Comparison of ENCODE assay signal across 1 cellular context in genomic region chr5:56910123-56910951, GRCh38.
A peak's percentile ranks its signal among the peaks of the same experiment; 100 is the strongest.
TF ChIP-seq lines count a peak whose summit lies in the region.

No MANE protein-coding gene starts in this region.

TF ChIP-seq in K562, 482 proteins besides CTCF, POLR2A, EP300 and RAD21 (continued from another document and continues in another):
- TF ChIP-seq, protein P1, sequence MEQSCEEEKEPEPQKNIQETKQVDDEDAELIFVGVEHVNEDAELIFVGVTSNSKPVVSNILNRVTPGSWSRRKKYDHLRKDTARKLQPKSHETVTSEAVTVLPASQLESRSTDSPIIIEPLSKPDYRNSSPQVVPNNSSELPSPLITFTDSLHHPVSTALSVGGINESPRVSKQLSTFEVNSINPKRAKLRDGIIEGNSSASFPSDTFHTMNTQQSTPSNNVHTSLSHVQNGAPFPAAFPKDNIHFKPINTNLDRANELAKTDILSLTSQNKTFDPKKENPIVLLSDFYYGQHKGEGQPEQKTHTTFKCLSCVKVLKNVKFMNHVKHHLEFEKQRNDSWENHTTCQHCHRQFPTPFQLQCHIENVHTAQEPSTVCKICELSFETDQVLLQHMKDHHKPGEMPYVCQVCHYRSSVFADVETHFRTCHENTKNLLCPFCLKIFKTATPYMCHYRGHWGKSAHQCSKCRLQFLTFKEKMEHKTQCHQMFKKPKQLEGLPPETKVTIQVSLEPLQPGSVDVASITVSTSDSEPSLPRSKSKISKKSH (CRISPR knock-in tag; IDR thresholded peaks at IDR 0.05) = no peak
- no peak for TF ChIP-seq BHLHE40 (IDR thresholded peaks at IDR 0.05; ENCODE audit: low read length)
- no peak for TF ChIP-seq ZBTB7A (IDR thresholded peaks at IDR 0.05; ENCODE audit: borderline replicate concordance, control insufficient read depth, low read depth, low read length)
- 0 out of 3 replicates have a peak, but pooled peaks of 1 of the 2 experiments have one; percentile 43 for TF ChIP-seq CBX3 (IDR thresholded peaks at IDR 0.05; ENCODE audit: borderline replicate concordance in 1 of 2, low read length in 2 of 2)
- TF ChIP-seq, protein P2, sequence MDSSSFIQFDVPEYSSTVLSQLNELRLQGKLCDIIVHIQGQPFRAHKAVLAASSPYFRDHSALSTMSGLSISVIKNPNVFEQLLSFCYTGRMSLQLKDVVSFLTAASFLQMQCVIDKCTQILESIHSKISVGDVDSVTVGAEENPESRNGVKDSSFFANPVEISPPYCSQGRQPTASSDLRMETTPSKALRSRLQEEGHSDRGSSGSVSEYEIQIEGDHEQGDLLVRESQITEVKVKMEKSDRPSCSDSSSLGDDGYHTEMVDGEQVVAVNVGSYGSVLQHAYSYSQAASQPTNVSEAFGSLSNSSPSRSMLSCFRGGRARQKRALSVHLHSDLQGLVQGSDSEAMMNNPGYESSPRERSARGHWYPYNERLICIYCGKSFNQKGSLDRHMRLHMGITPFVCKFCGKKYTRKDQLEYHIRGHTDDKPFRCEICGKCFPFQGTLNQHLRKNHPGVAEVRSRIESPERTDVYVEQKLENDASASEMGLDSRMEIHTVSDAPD (CRISPR knock-in tag; IDR thresholded peaks at IDR 0.05) = no peak
- TF ChIP-seq EZH2 (IDR thresholded peaks at IDR 0.05; ENCODE audit: borderline replicate concordance, low read depth, low read length) = no peak
- TF ChIP-seq CBFA2T3 (IDR thresholded peaks at IDR 0.05) = no peak
- TF ChIP-seq ZBTB26 (CRISPR knock-in tag; IDR thresholded peaks at IDR 0.05) = no peak
- 0 out of 2 replicates have a peak, but pooled peaks have one; percentile 38 for TF ChIP-seq ZNF431 (CRISPR knock-in tag; IDR thresholded peaks at IDR 0.05)
- no peak for TF ChIP-seq GTF3C2 (IDR thresholded peaks at IDR 0.05; ENCODE audit: borderline replicate concordance, extremely low read depth, insufficient read length)
- no peak for TF ChIP-seq GTF2F1 (IDR thresholded peaks at IDR 0.05; ENCODE audit: low read depth, low read length)
- no peak for TF ChIP-seq ZNF57 (CRISPR knock-in tag; IDR thresholded peaks at IDR 0.05)
- no peak for TF ChIP-seq ZNF644 (tag; IDR thresholded peaks at IDR 0.05; ENCODE audit: low read depth)
- peak; percentile 73; the same call in 1 of the 2 replicates for TF ChIP-seq ZNF76 (CRISPR knock-in tag; IDR thresholded peaks at IDR 0.05; ENCODE audit: borderline replicate concordance)
- TF ChIP-seq NR3C1 (CRISPR knock-in tag; IDR thresholded peaks at IDR 0.05) = no peak
- peak; percentile 21; the same call in 1 of the 2 replicates for TF ChIP-seq BCOR (IDR thresholded peaks at IDR 0.05)
- TF ChIP-seq ZNF639 (CRISPR knock-in tag; conservative IDR thresholded peaks at IDR 0.05 in 1 of 2, IDR thresholded peaks at IDR 0.05 in 1 of 2) = no peak; a peak in 1 of 4 replicates
- TF ChIP-seq ZNF395 (CRISPR knock-in tag; IDR thresholded peaks at IDR 0.05) = 0 out of 2 replicates have a peak, but pooled peaks have one; percentile 51
- TF ChIP-seq BCL6 (CRISPR knock-in tag; IDR thresholded peaks at IDR 0.05) = no peak
- no peak for TF ChIP-seq ESRRB (CRISPR knock-in tag; IDR thresholded peaks at IDR 0.05; ENCODE audit: borderline replicate concordance)
- TF ChIP-seq KDM2B (CRISPR knock-in tag; IDR thresholded peaks at IDR 0.05) = no peak
- no peak for TF ChIP-seq SMARCC2 (IDR thresholded peaks at IDR 0.05; ENCODE audit: low read depth)
- TF ChIP-seq RBBP5 (IDR thresholded peaks at IDR 0.05; ENCODE audit: borderline replicate concordance, insufficient read depth, low read length, poor library complexity, severe bottlenecking) = peak; percentile 21
- no peak for TF ChIP-seq TGIF2 (CRISPR knock-in tag; IDR thresholded peaks at IDR 0.05)
- TF ChIP-seq ZNF384 (IDR thresholded peaks at IDR 0.05; ENCODE audit: low read depth, low read length) = no peak
- TF ChIP-seq, protein P3, sequence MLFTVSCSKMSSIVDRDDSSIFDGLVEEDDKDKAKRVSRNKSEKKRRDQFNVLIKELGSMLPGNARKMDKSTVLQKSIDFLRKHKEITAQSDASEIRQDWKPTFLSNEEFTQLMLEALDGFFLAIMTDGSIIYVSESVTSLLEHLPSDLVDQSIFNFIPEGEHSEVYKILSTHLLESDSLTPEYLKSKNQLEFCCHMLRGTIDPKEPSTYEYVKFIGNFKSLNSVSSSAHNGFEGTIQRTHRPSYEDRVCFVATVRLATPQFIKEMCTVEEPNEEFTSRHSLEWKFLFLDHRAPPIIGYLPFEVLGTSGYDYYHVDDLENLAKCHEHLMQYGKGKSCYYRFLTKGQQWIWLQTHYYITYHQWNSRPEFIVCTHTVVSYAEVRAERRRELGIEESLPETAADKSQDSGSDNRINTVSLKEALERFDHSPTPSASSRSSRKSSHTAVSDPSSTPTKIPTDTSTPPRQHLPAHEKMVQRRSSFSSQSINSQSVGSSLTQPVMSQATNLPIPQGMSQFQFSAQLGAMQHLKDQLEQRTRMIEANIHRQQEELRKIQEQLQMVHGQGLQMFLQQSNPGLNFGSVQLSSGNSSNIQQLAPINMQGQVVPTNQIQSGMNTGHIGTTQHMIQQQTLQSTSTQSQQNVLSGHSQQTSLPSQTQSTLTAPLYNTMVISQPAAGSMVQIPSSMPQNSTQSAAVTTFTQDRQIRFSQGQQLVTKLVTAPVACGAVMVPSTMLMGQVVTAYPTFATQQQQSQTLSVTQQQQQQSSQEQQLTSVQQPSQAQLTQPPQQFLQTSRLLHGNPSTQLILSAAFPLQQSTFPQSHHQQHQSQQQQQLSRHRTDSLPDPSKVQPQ (CRISPR knock-in tag; IDR thresholded peaks at IDR 0.05; ENCODE audit: borderline replicate concordance) = no peak
- TF ChIP-seq MXD1 (CRISPR knock-in tag; IDR thresholded peaks at IDR 0.05; ENCODE audit: borderline replicate concordance, poor library complexity, severe bottlenecking) = peak; percentile 43
- TF ChIP-seq, protein P4, sequence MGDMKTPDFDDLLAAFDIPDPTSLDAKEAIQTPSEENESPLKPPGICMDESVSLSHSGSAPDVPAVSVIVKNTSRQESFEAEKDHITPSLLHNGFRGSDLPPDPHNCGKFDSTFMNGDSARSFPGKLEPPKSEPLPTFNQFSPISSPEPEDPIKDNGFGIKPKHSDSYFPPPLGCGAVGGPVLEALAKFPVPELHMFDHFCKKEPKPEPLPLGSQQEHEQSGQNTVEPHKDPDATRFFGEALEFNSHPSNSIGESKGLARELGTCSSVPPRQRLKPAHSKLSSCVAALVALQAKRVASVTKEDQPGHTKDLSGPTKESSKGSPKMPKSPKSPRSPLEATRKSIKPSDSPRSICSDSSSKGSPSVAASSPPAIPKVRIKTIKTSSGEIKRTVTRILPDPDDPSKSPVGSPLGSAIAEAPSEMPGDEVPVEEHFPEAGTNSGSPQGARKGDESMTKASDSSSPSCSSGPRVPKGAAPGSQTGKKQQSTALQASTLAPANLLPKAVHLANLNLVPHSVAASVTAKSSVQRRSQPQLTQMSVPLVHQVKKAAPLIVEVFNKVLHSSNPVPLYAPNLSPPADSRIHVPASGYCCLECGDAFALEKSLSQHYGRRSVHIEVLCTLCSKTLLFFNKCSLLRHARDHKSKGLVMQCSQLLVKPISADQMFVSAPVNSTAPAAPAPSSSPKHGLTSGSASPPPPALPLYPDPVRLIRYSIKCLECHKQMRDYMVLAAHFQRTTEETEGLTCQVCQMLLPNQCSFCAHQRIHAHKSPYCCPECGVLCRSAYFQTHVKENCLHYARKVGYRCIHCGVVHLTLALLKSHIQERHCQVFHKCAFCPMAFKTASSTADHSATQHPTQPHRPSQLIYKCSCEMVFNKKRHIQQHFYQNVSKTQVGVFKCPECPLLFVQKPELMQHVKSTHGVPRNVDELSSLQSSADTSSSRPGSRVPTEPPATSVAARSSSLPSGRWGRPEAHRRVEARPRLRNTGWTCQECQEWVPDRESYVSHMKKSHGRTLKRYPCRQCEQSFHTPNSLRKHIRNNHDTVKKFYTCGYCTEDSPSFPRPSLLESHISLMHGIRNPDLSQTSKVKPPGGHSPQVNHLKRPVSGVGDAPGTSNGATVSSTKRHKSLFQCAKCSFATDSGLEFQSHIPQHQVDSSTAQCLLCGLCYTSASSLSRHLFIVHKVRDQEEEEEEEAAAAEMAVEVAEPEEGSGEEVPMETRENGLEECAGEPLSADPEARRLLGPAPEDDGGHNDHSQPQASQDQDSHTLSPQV (IDR thresholded peaks at IDR 0.05) = peak; percentile 1; the same call in 1 of the 2 replicates
- TF ChIP-seq SAP30 (IDR thresholded peaks at IDR 0.05; ENCODE audit: borderline replicate concordance, insufficient read depth, low read depth, low read length, poor library complexity, severe bottlenecking) = peak; percentile 82
- no peak for TF ChIP-seq DMBX1 (CRISPR knock-in tag; IDR thresholded peaks at IDR 0.05; ENCODE audit: borderline replicate concordance)
- TF ChIP-seq DACH1 (IDR thresholded peaks at IDR 0.05; ENCODE audit: partially characterized antibody) = no peak
- TF ChIP-seq ZFP30 (CRISPR knock-in tag; IDR thresholded peaks at IDR 0.05; ENCODE audit: borderline replicate concordance) = no peak
- TF ChIP-seq STAT5B (CRISPR knock-in tag; IDR thresholded peaks at IDR 0.05) = no peak
